In genomic region chr6:130680118-130680517, GRCh38 we compare ENCODE assay signal across 17 cellular contexts.
DNase-seq lines count a peak whose midpoint lies in the region; ATAC-seq and TF ChIP-seq lines count a peak whose summit lies in the region.
"Had no signal": no experiment of that assay in that cellular context is flagged by ENCODE, and none has a peak within 500 bp of the region (broad histone marks: within the 10 kb centered on the region; RNA-seq: fewer than 3 reads in every experiment).

No MANE protein-coding gene starts in this region.

- no peak overlapping the region for H3K4me3 Mint-ChIP-seq in activated CD8-positive, alpha-beta T cell treated with anti-CD3 and anti-CD28 coated beads for 36 hours
- H3K4me3 Mint-ChIP-seq: activated B cell treated with CpG ODN at 0.5 μM for 24 hours; naive thymus-derived CD4-positive, alpha-beta T cell; stimulated activated memory B cell treated with anti-CD40 and anti-IgM and Interleukin-4, amounts not matched to agents 10 μg/mL and 1 μg/mL and 100 μg/mL, for 72 hours had no signal

- TF ChIP-seq POLR2A in breast epithelium (IDR thresholded peaks at IDR 0.05), result no peak

- POLR2A ChIA-PET in HEK293 (lab: Yijun Ruan, JAX), result interaction anchor here (0.7 kb wide), 1 partner anchor 16 kb away, joined by 6 read pairs; no protein-coding TSS in a partner anchor
- POLR2A ChIA-PET in activated CD8-positive, alpha-beta T cell treated with anti-CD3 and anti-CD28 coated beads for 36 hours (lab: Charles Lee), result no interaction called here

- H3K4me3 ChIP-seq in HEK293 (ENCODE audit: low read depth, low read length), result no peak overlapping the region
- no peak overlapping the region for H3K4me3 ChIP-seq in breast epithelium
- H3K4me3 ChIP-seq in subcutaneous abdominal adipose tissue (ENCODE audit: low read depth in 1 of 5, low read length in 5 of 5), result no peak overlapping the region
- no peak overlapping the region for H3K4me3 ChIP-seq in brain microvascular endothelial cell (ENCODE audit: low read depth, low read length)
- no peak overlapping the region for H3K4me3 ChIP-seq in left ventricle myocardium inferior
- no peak overlapping the region for H3K4me3 ChIP-seq in lower lobe of right lung
- H3K4me3 ChIP-seq: GM12878 had no signal

- peaks cover 2% of the 10 kb centered on the region for H3K4me1 Mint-ChIP-seq in activated CD8-positive, alpha-beta T cell treated with anti-CD3 and anti-CD28 coated beads for 36 hours (ENCODE audit: low read depth)
- H3K4me1 Mint-ChIP-seq: activated B cell treated with CpG ODN at 0.5 μM for 24 hours; stimulated activated memory B cell treated with anti-CD40 and anti-IgM and Interleukin-4, amounts not matched to agents 10 μg/mL and 1 μg/mL and 100 μg/mL, for 72 hours had no signal

- peak overlapping the region in 2 of 5 donors; percentile 9 to 39 for H3K9ac ChIP-seq in subcutaneous abdominal adipose tissue (ENCODE audit: low read length in 5 of 5)

- H3K4me1 ChIP-seq in HEK293 (ENCODE audit: control insufficient read depth, insufficient read depth, low read length) (no peaks in the 10 kb centered on the region), breast epithelium (no peaks in the 10 kb centered on the region), foreskin keratinocyte (peaks cover 11% of the 10 kb centered on the region), subcutaneous abdominal adipose tissue (ENCODE audit: control insufficient read depth in 5 of 5, insufficient read depth in 5 of 5, low read length in 5 of 5) (peaks cover 3 to 12% (median 4%) of the 10 kb centered on the region in 5 donors), left ventricle myocardium inferior (no peaks in the 10 kb centered on the region), lower lobe of right lung (peaks cover 7% of the 10 kb centered on the region)
- H3K4me1 ChIP-seq: Caco-2 had no signal

- intact Hi-C loops in breast epithelium (cut with DNase I; ENCODE audit: low total_unique reads), result no loop called here
- intact Hi-C loops in activated CD8-positive, alpha-beta T cell treated with anti-CD3 and anti-CD28 coated beads for 36 hours (cut with micrococcal nuclease), result no loop called here
- intact Hi-C loops in left ventricle myocardium inferior (cut with micrococcal nuclease), result no loop called here
- intact Hi-C loops in lower lobe of right lung (cut with DNase I), result no loop called here

- no peaks in the 10 kb centered on the region for H3K36me3 ChIP-seq in HEK293 (ENCODE audit: control insufficient read depth in 2 of 2, insufficient read depth in 1 of 2, low read length in 2 of 2)
- no peaks in the 10 kb centered on the region for H3K36me3 ChIP-seq in breast epithelium
- H3K36me3 ChIP-seq in subcutaneous abdominal adipose tissue (ENCODE audit: control insufficient read depth in 5 of 5, insufficient read depth in 5 of 5, low read length in 5 of 5), result no peaks in the 10 kb centered on the region
- no peaks in the 10 kb centered on the region for H3K36me3 ChIP-seq in brain microvascular endothelial cell (replicated peaks)
- no peaks in the 10 kb centered on the region for H3K36me3 ChIP-seq in left ventricle myocardium inferior
- no peaks in the 10 kb centered on the region for H3K36me3 ChIP-seq in lower lobe of right lung

- H3K27ac Mint-ChIP-seq in activated CD8-positive, alpha-beta T cell treated with anti-CD3 and anti-CD28 coated beads for 36 hours, result no peak overlapping the region
- H3K27ac Mint-ChIP-seq: activated B cell treated with CpG ODN at 0.5 μM for 24 hours; naive thymus-derived CD4-positive, alpha-beta T cell; stimulated activated memory B cell treated with anti-CD40 and anti-IgM and Interleukin-4, amounts not matched to agents 10 μg/mL and 1 μg/mL and 100 μg/mL, for 72 hours had no signal

- H3K36me3 Mint-ChIP-seq in activated CD8-positive, alpha-beta T cell treated with anti-CD3 and anti-CD28 coated beads for 36 hours (ENCODE audit: low read depth), result no peaks in the 10 kb centered on the region
- H3K36me3 Mint-ChIP-seq: stimulated activated memory B cell treated with anti-CD40 and anti-IgM and Interleukin-4, amounts not matched to agents 10 μg/mL and 1 μg/mL and 100 μg/mL, for 72 hours had no signal

- no peak for DNase-seq in breast epithelium (ENCODE audit: low spot score in 2 of 2)
- peak; percentile 66 to 82 for DNase-seq in foreskin keratinocyte
- DNase-seq in brain microvascular endothelial cell, result no peak
- no peak for DNase-seq in activated CD8-positive, alpha-beta T cell treated with anti-CD3 and anti-CD28 coated beads for 36 hours
- DNase-seq in left ventricle myocardium inferior, result no peak
- no peak for DNase-seq in lower lobe of right lung
- DNase-seq: activated B cell treated with CpG ODN at 0.5 μM for 24 hours; Caco-2; KG1; naive thymus-derived CD4-positive, alpha-beta T cell; NCI-H1105 treated with DMSO at 0.1 percent for 48 hours; NK-92 treated with Interleukin-12 subunit alpha and Interleukin-12 subunit beta, amount 100 ng/mL, for 24 hours had no signal

- TF ChIP-seq CTCF in HEK293 (tag by site-specific recombination; IDR thresholded peaks at IDR 0.05), result no peak
- TF ChIP-seq CTCF in breast epithelium (IDR thresholded peaks at IDR 0.05), result no peak
- TF ChIP-seq CTCF in foreskin keratinocyte (conservative IDR thresholded peaks at IDR 0.05), result no peak
- TF ChIP-seq CTCF in brain microvascular endothelial cell (IDR thresholded peaks at IDR 0.05; ENCODE audit: low read depth, low read length, missing control alignments), result no peak
- TF ChIP-seq CTCF in activated CD8-positive, alpha-beta T cell treated with anti-CD3 and anti-CD28 coated beads for 36 hours (IDR thresholded peaks at IDR 0.05), result no peak
- TF ChIP-seq CTCF in left ventricle myocardium inferior (IDR thresholded peaks at IDR 0.05; ENCODE audit: borderline replicate concordance), result no peak
- TF ChIP-seq CTCF in lower lobe of right lung (IDR thresholded peaks at IDR 0.05), result no peak

- CTCF ChIA-PET in HEK293 (lab: Yijun Ruan, JAX), result interaction anchor here (0.5 to 1.9 kb wide), 3 partner anchors 18 to 387 kb away, joined by 3 to 8 read pairs (median 3); no protein-coding TSS in a partner anchor
- CTCF ChIA-PET in activated CD8-positive, alpha-beta T cell treated with anti-CD3 and anti-CD28 coated beads for 36 hours (lab: Charles Lee), result interaction anchor here (1.8 kb wide), 1 partner anchor 315 kb away, joined by 4 read pairs; no protein-coding TSS in a partner anchor

- H3K9me3 ChIP-seq in HEK293 (ENCODE audit: control insufficient read depth, insufficient read depth, low read depth, low read length), result no peaks in the 10 kb centered on the region
- H3K9me3 ChIP-seq in breast epithelium, result peaks cover 10% of the 10 kb centered on the region in 2 donors
- peaks cover 0 to 9% (median 5%) of the 10 kb centered on the region in 5 donors for H3K9me3 ChIP-seq in subcutaneous abdominal adipose tissue (ENCODE audit: control insufficient read depth in 5 of 5, low read length in 5 of 5)
- peaks cover 19% of the 10 kb centered on the region for H3K9me3 ChIP-seq in left ventricle myocardium inferior (replicated peaks)
- H3K9me3 ChIP-seq in lower lobe of right lung, result peaks cover 7% of the 10 kb centered on the region
- H3K9me3 ChIP-seq: Caco-2 had no signal

- H3K27me3 ChIP-seq in breast epithelium (no peaks in the 10 kb centered on the region), foreskin keratinocyte (no peaks in the 10 kb centered on the region), subcutaneous abdominal adipose tissue (ENCODE audit: control insufficient read depth in 5 of 5, insufficient read depth in 4 of 5, low read length in 5 of 5) (no peaks in the 10 kb centered on the region), brain microvascular endothelial cell (replicated peaks) (no peaks in the 10 kb centered on the region), left ventricle myocardium inferior (ENCODE audit: low read depth) (no peaks in the 10 kb centered on the region), lower lobe of right lung (ENCODE audit: low read depth) (no peaks in the 10 kb centered on the region)

- H3K27me3 Mint-ChIP-seq in activated CD8-positive, alpha-beta T cell treated with anti-CD3 and anti-CD28 coated beads for 36 hours, result no peaks in the 10 kb centered on the region
- H3K27me3 Mint-ChIP-seq: activated B cell treated with CpG ODN at 0.5 μM for 24 hours; naive thymus-derived CD4-positive, alpha-beta T cell; stimulated activated memory B cell treated with anti-CD40 and anti-IgM and Interleukin-4, amounts not matched to agents 10 μg/mL and 1 μg/mL and 100 μg/mL, for 72 hours had no signal

- H3K9me3 Mint-ChIP-seq in activated CD8-positive, alpha-beta T cell treated with anti-CD3 and anti-CD28 coated beads for 36 hours, result peaks cover 13% of the 10 kb centered on the region

- H3K27ac ChIP-seq in HEK293 (ENCODE audit: extremely low read depth, low read depth, low read length), result no peak overlapping the region
- peak overlapping the region; percentile 52 to 63 for H3K27ac ChIP-seq in breast epithelium
- no peak overlapping the region for H3K27ac ChIP-seq in foreskin keratinocyte
- H3K27ac ChIP-seq in subcutaneous abdominal adipose tissue (ENCODE audit: low read depth, low read length), result peak overlapping the region; percentile 77
- H3K27ac ChIP-seq in brain microvascular endothelial cell, result no peak overlapping the region
- no peak overlapping the region for H3K27ac ChIP-seq in left ventricle myocardium inferior (replicated peaks)
- no peak overlapping the region for H3K27ac ChIP-seq in lower lobe of right lung
- H3K27ac ChIP-seq: HL-60 had no signal

- ATAC-seq in foreskin keratinocyte (peak; percentile 82), lower lobe of right lung (no peak)
- no peak for ATAC-seq in activated CD8-positive, alpha-beta T cell treated with anti-CD3 and anti-CD28 coated beads for 36 hours
- ATAC-seq: GM12878; naive thymus-derived CD4-positive, alpha-beta T cell; stimulated activated memory B cell treated with anti-CD40 and anti-IgM and Interleukin-4, amounts not matched to agents 10 μg/mL and 1 μg/mL and 100 μg/mL, for 72 hours had no signal

- in situ Hi-C loops in brain microvascular endothelial cell (cut with HindIII; ENCODE audit: low pct_ligation_motif_present, low sequenced_read_pairs), result no loop called here

TF ChIP-seq in HEK293, 187 proteins besides CTCF, POLR2A, EP300 and RAD21:
- no peak for TF ChIP-seq ZNF560 (tag by site-specific recombination; IDR thresholded peaks at IDR 0.05; ENCODE audit: borderline replicate concordance)
- peak; percentile 73; the same call in 1 of the 2 replicates for TF ChIP-seq PRDM1 (tag by site-specific recombination; IDR thresholded peaks at IDR 0.05)

Comparison
In these comparisons a context has a peak if more than half of its experiments do, and no peak if none do; other contexts are left out.
1. H3K27ac ChIP-seq: peak in breast epithelium (2 of 2) and subcutaneous abdominal adipose tissue (single experiment); none in HEK293 (single experiment), foreskin keratinocyte (single experiment), brain microvascular endothelial cell (single experiment), left ventricle myocardium inferior (single experiment) and lower lobe of right lung (single experiment).
2. DNase-seq: peak in foreskin keratinocyte (2 of 2); none in breast epithelium (0 of 2), brain microvascular endothelial cell (single experiment), activated CD8-positive, alpha-beta T cell treated with anti-CD3 and anti-CD28 coated beads for 36 hours (single experiment), left ventricle myocardium inferior (single experiment) and lower lobe of right lung (single experiment).